Comparison of ENCODE assay signal across 9 cellular contexts in genomic region chr22:39135092-39135896, GRCh38. TPM values are rescaled to one million over a fixed set of nuclear protein-coding genes. Genes with fewer than 3 reads are reported as not detected.
A peak's percentile ranks its signal among the peaks of the same experiment; 100 is the strongest.
DNase-seq lines count a peak whose midpoint lies in the region; ATAC-seq, FAIRE-seq and TF ChIP-seq lines count a peak whose summit lies in the region.
"Had no signal": no experiment of that assay in that cellular context is flagged by ENCODE, and none has a peak within 500 bp of the region (broad histone marks: within the 10 kb centered on the region; RNA-seq: fewer than 3 reads in every experiment).

No MANE protein-coding gene starts in this region.

- H3K27ac ChIP-seq in pancreas (no peak overlapping the region), coronary artery (no peak overlapping the region)

- DNase-seq in Calu3 (peak; percentile 78), HTR-8/SVneo (ENCODE audit: insufficient read length, low spot score) (peak; percentile 42), activated B cell treated with CpG ODN at 0.5 μM for 24 hours (no peak), pancreas (peak in 2 of 6 donors; percentile 46 to 73), coronary artery (ENCODE audit: low spot score) (no peak), NCI-H2081 (lab: John Stamatoyannopoulos, UW) (no peak)

- H3K27me3 ChIP-seq in pancreas: no peaks in the 10 kb centered on the region

- 52 to 54% methylated on average over 15 of the region's 15 CpGs for WGBS in pancreas, 2 donors

- no peaks in the 10 kb centered on the region for H3K9me3 ChIP-seq in pancreas

- H3K27ac Mint-ChIP-seq in Calu3 (ENCODE audit: unreplicated experiment) (no peak overlapping the region), activated B cell treated with CpG ODN at 0.5 μM for 24 hours (no peak overlapping the region)

- H3K4me1 ChIP-seq in pancreas: no peaks in the 10 kb centered on the region

- H3K4me3 Mint-ChIP-seq in Calu3 (ENCODE audit: low read depth, unreplicated experiment) (no peak overlapping the region), activated B cell treated with CpG ODN at 0.5 μM for 24 hours (no peak overlapping the region)
- H3K4me3 Mint-ChIP-seq: IgD-negative memory B cell had no signal

- intact Hi-C loops in Calu3 (cut with micrococcal nuclease; ENCODE audit: unreplicated experiment) (no loop called here), activated B cell treated with CpG ODN at 0.5 μM for 24 hours (cut with micrococcal nuclease) (loop anchor here (1.0 to 2.0 kb wide), 2 partner anchors 18 to 176 kb away; partner anchors contain the start of gene CBX7), pancreas (cut with DNase I) (no loop called here)

- H3K27me3 Mint-ChIP-seq in Calu3 (ENCODE audit: unreplicated experiment): no peaks in the 10 kb centered on the region
- H3K27me3 Mint-ChIP-seq in activated B cell treated with CpG ODN at 0.5 μM for 24 hours: no peaks in the 10 kb centered on the region
- H3K27me3 Mint-ChIP-seq: IgD-negative memory B cell had no signal

- H3K4me1 Mint-ChIP-seq in Calu3 (ENCODE audit: low read depth, unreplicated experiment) (no peaks in the 10 kb centered on the region), activated B cell treated with CpG ODN at 0.5 μM for 24 hours (no peaks in the 10 kb centered on the region)

- peak; percentile 79 for TF ChIP-seq CTCF in Calu3 (IDR thresholded peaks at IDR 0.05; ENCODE audit: unreplicated experiment)
- TF ChIP-seq CTCF in activated B cell treated with CpG ODN at 0.5 μM for 24 hours (IDR thresholded peaks at IDR 0.05): no peak
- TF ChIP-seq CTCF in pancreas (IDR thresholded peaks at IDR 0.05): peak in 2 of 4 donors; percentile 14 to 20
- TF ChIP-seq CTCF in coronary artery (IDR thresholded peaks at IDR 0.05): no peak

- H3K4me3 ChIP-seq in pancreas: no peak overlapping the region
- no peak overlapping the region for H3K4me3 ChIP-seq in coronary artery

- H3K36me3 Mint-ChIP-seq in Calu3 (ENCODE audit: insufficient read depth, unreplicated experiment): no peaks in the 10 kb centered on the region
- peaks cover 49% of the 10 kb centered on the region for H3K36me3 Mint-ChIP-seq in activated B cell treated with CpG ODN at 0.5 μM for 24 hours (ENCODE audit: low read depth)

- ATAC-seq in activated B cell treated with CpG ODN at 0.5 μM for 24 hours (ENCODE audit: low read depth): peak; percentile 92
- ATAC-seq in esophagus mucosa: peak; percentile 43
- ATAC-seq in pancreas: peak in 3 of 4 donors; percentile 48 to 68 (median 55)
- no peak for ATAC-seq in HG03432 (IDR thresholded peaks at IDR 0.05; ENCODE audit: unreplicated experiment)

- POLR2A ChIA-PET in activated B cell treated with CpG ODN at 0.5 μM for 24 hours (lab: Charles Lee): interaction anchor here (0.7 to 1.1 kb wide), 3 partner anchors 176 to 1212 kb away, joined by 3 to 6 read pairs (median 4); no protein-coding TSS in a partner anchor

- FAIRE-seq in HTR-8/SVneo (lab: Jason Lieb, UNC) (peak; percentile 69), pancreas (lab: Jason Lieb, UNC) (no peak)

- H3K9me3 Mint-ChIP-seq in Calu3 (ENCODE audit: low read depth, unreplicated experiment) (no peaks in the 10 kb centered on the region), activated B cell treated with CpG ODN at 0.5 μM for 24 hours (no peaks in the 10 kb centered on the region)
- H3K9me3 Mint-ChIP-seq: IgD-negative memory B cell had no signal

- CTCF ChIA-PET in Calu3 (lab: Charles Lee): interaction anchor here (0.6 to 1.7 kb wide), 9 partner anchors 16 to 582 kb away, joined by 3 to 6 read pairs (median 3); partner anchors contain the start of gene RPL3
- CTCF ChIA-PET in activated B cell treated with CpG ODN at 0.5 μM for 24 hours (lab: Charles Lee): interaction anchor here (0.6 to 1.4 kb wide), 10 partner anchors 8 to 878 kb away, joined by 3 to 5 read pairs (median 4); partner anchors contain the start of gene RPL3

- BruUV-seq in Calu3 (replicated peaks; lab: Mats Ljungman, UMichigan): no TSS peak

- peaks cover 0 to 5% (median 0%) of the 10 kb centered on the region in 3 donors for H3K36me3 ChIP-seq in pancreas

RNA-seq across cellular contexts. Expression of gene CBX7, which starts 17.2 kb away (rescaled TPM):
- 10.5 and 11.8 TPM in 2 replicates for total RNA-seq in Calu3 (2022)
- total RNA-seq in activated B cell treated with CpG ODN at 0.5 μM for 24 hours: 42.6 and 45.4 TPM in 2 replicates
- 4.5 TPM for total RNA-seq in esophagus mucosa
- 10 to 100 TPM; 17.2 to 28.8 (median 22.3) TPM for total RNA-seq in pancreas
- polyA plus RNA-seq in pancreas: 10 to 100 TPM; 28.7 to 44.0 TPM

RNA-seq across cellular contexts. Expression of gene APOBEC3H, which starts 38.2 kb away (rescaled TPM):
- total RNA-seq in Calu3 (2022) (not detected in 2 replicates), activated B cell treated with CpG ODN at 0.5 μM for 24 hours (1.4 TPM in 2 replicates), esophagus mucosa (not detected), pancreas (under 1 TPM in 2 of 6 donors, not detected in 4; 0.17 to 0.21 TPM)
- under 1 TPM; 0.14 to 0.15 TPM for polyA plus RNA-seq in pancreas

RNA-seq across cellular contexts. Expression of gene APOBEC3G, which starts 58.2 kb away (rescaled TPM):
- 12.3 and 16.1 TPM in 2 replicates for total RNA-seq in Calu3 (2022)
- 145 and 152 TPM in 2 replicates for total RNA-seq in activated B cell treated with CpG ODN at 0.5 μM for 24 hours
- total RNA-seq in esophagus mucosa: 3.9 TPM
- 1 to 10 TPM in 5 of 6 donors, under 1 TPM in 1; 0.94 to 5.3 (median 2.5) TPM for total RNA-seq in pancreas
- 1 to 10 TPM; 2.7 to 4.4 TPM for polyA plus RNA-seq in pancreas

Comparison
In these comparisons a context has a peak if more than half of its experiments do, and no peak if none do; other contexts are left out.
1. DNase-seq: peak in Calu3 (single experiment) and HTR-8/SVneo (single experiment); none in activated B cell treated with CpG ODN at 0.5 μM for 24 hours (single experiment), coronary artery (single experiment) and NCI-H2081 (0 of 2).